ENCODE assay signal across 20 cellular contexts in genomic region chr5:57338849-57339340, GRCh38.
DNase-seq lines count a peak whose midpoint lies in the region; ATAC-seq, FAIRE-seq and TF ChIP-seq lines count a peak whose summit lies in the region.
"Had no signal": no experiment of that assay in that cellular context is flagged by ENCODE, and none has a peak within 500 bp of the region (broad histone marks: within the 10 kb centered on the region; RNA-seq: fewer than 3 reads in every experiment).

No MANE protein-coding gene starts in this region.

- 0 out of 3 replicates have a peak overlapping the region, but pooled peaks have one; percentile 15 for H2BK15ac ChIP-seq in IMR-90 (ENCODE audit: low read depth, low read length)

- H2AK9ac ChIP-seq in IMR-90 (replicated peaks; ENCODE audit: low read depth, low read length, poor library complexity), result no peak overlapping the region

- no peak overlapping the region for H3K27ac Mint-ChIP-seq in chondrocyte (ENCODE audit: unreplicated experiment)
- H3K27ac Mint-ChIP-seq in T-cell, result no peak overlapping the region
- H3K27ac Mint-ChIP-seq: B cell, T-helper 17 cell had no signal

- no peak for TF ChIP-seq EP300 in A549 (IDR thresholded peaks at IDR 0.05)

- H3K4me1 Mint-ChIP-seq in chondrocyte (ENCODE audit: low read depth) (peaks cover 3% of the 10 kb centered on the region), T-cell (no peaks in the 10 kb centered on the region)
- H3K4me1 Mint-ChIP-seq: B cell, T-helper 17 cell had no signal

- CTCF ChIA-PET in A549 (lab: Yijun Ruan, JAX) (interaction anchor here (0.7 to 1.5 kb wide), 10 partner anchors 10 to 1511 kb away, joined by 3 to 4 read pairs (median 3); no protein-coding TSS in a partner anchor), IMR-90 (lab: Yijun Ruan, JAX) (interaction anchor here (0.6 to 1.0 kb wide), 3 partner anchors 10 to 131 kb away, joined by 3 to 7 read pairs (median 6); no protein-coding TSS in a partner anchor), T-cell (lab: Charles Lee) (interaction anchor here (0.6 to 1.2 kb wide), 6 partner anchors 9 to 900 kb away, joined by 3 to 5 read pairs (median 4); no protein-coding TSS in a partner anchor)

- in situ Hi-C loops in IMR-90 (cut with MboI; ENCODE audit: low sequenced_read_pairs), result no loop called here

- H3K14ac ChIP-seq in IMR-90 (replicated peaks; ENCODE audit: low read depth, low read length) (0 out of 2 replicates have a peak overlapping the region, but pooled peaks have one; percentile 14), trophoblast cell (ENCODE audit: low read length) (no peak overlapping the region)

- 59% methylated on average over 3 of the region's 3 CpGs for WGBS in A549 (ENCODE audit: missing lambda C conversion rate)
- no CpG with 5 or more reads among the region's 3 CpGs for WGBS in IMR-90 (ENCODE audit: extremely low coverage in 2 of 2, insufficient read length in 1 of 2), 2 experiments
- WGBS in trophoblast cell (ENCODE audit: extremely low coverage, insufficient coverage, insufficient read length), result no CpG with 5 or more reads among the region's 3 CpGs

- no peak overlapping the region for H3K56ac ChIP-seq in IMR-90 (ENCODE audit: extremely low read depth, insufficient read depth, low read length)

- no peak for DNase-seq in A549 (ENCODE audit: low read depth in 1 of 2, low spot score in 1 of 2)
- no peak for DNase-seq in IMR-90
- no peak for DNase-seq in trophoblast cell
- DNase-seq in chondrocyte (ENCODE audit: low spot score), result no peak
- no peak for DNase-seq in T-cell
- DNase-seq: DMS153, NCI-H1048, NCI-H1694, NCI-H2029 treated with DMSO at 0.1 percent for 48 hours, NCI-H446 treated with DMSO at 0.1 percent for 48 hours, SIG-M5, T-helper 17 cell had no signal

- H3K4me2 ChIP-seq in A549, result peak overlapping the region; percentile 16; the same call in 1 of the 3 replicates
- H3K4me2 ChIP-seq in IMR-90 (ENCODE audit: low read depth, low read length), result no peak overlapping the region
- no peak overlapping the region for H3K4me2 ChIP-seq in trophoblast cell (ENCODE audit: low read length)
- H3K4me2 ChIP-seq: KMS-11, SK-N-SH had no signal

- peak overlapping the region; percentile 43; the same call in 1 of the 2 replicates for H2AK5ac ChIP-seq in IMR-90 (ENCODE audit: low read depth, low read length)
- no peak overlapping the region for H2AK5ac ChIP-seq in trophoblast cell (ENCODE audit: low read length)

- intact Hi-C loops in IMR-90 (cut with micrococcal nuclease), result no loop called here

- H2BK5ac ChIP-seq in IMR-90 (ENCODE audit: low read depth, low read length, poor library complexity, severe bottlenecking) (no peak overlapping the region), trophoblast cell (ENCODE audit: low read depth, low read length, poor library complexity) (no peak overlapping the region)

- no peak overlapping the region for H4K5ac ChIP-seq in IMR-90 (ENCODE audit: low read depth, low read length)

- no peak for TF ChIP-seq RAD21 in A549 (conservative IDR thresholded peaks at IDR 0.05 in 1 of 2, IDR thresholded peaks at IDR 0.05 in 1 of 2)
- TF ChIP-seq RAD21 in IMR-90 (IDR thresholded peaks at IDR 0.05; ENCODE audit: low read length), result no peak

- H3K9ac ChIP-seq in IMR-90 (ENCODE audit: low read depth, low read length), result no peak overlapping the region
- H3K9ac ChIP-seq in trophoblast cell (ENCODE audit: low read length), result no peak overlapping the region
- H3K9ac ChIP-seq: KMS-11, SK-N-SH had no signal

- H3K23ac ChIP-seq in IMR-90 (ENCODE audit: low read depth, low read length) (no peak overlapping the region), trophoblast cell (ENCODE audit: low read length) (no peak overlapping the region)

- no peak overlapping the region for H3K4me3 Mint-ChIP-seq in chondrocyte (ENCODE audit: unreplicated experiment)
- H3K4me3 Mint-ChIP-seq in T-cell, result no peak overlapping the region
- H3K4me3 Mint-ChIP-seq: B cell, T-helper 17 cell had no signal

- H3K4me1 ChIP-seq in A549, result peaks cover 46% of the 10 kb centered on the region
- peaks cover 10% of the 10 kb centered on the region for H3K4me1 ChIP-seq in IMR-90 (ENCODE audit: control insufficient read depth, insufficient read depth, low read length)
- H3K4me1 ChIP-seq in trophoblast cell (ENCODE audit: control insufficient read depth in 1 of 2, insufficient read depth in 2 of 2, low read length in 2 of 2), result no peaks in the 10 kb centered on the region

- no peak for TF ChIP-seq POLR2A in A549 (IDR thresholded peaks at IDR 0.05; ENCODE audit: low read length)
- no peak for TF ChIP-seq POLR2A in IMR-90 (IDR thresholded peaks at IDR 0.05; ENCODE audit: low read depth, low read length)

- no peak overlapping the region; the same call in 1 of the 2 replicates for H3K4ac ChIP-seq in IMR-90 (ENCODE audit: low read depth, low read length)
- H3K4ac ChIP-seq in trophoblast cell (ENCODE audit: low read depth, low read length), result no peak overlapping the region

- dilution Hi-C loops in IMR-90 (cut with HindIII; ENCODE audit: low sequenced_read_pairs, unreplicated experiment), result no loop called here

- peak overlapping the region; percentile 44 for H2BK120ac ChIP-seq in IMR-90 (ENCODE audit: low read depth, low read length)
- no peak overlapping the region for H2BK120ac ChIP-seq in trophoblast cell (ENCODE audit: insufficient read depth, low read length, poor library complexity)

- H3K18ac ChIP-seq in IMR-90 (ENCODE audit: low read depth, low read length) (peak overlapping the region; percentile 27), trophoblast cell (ENCODE audit: low read length) (no peak overlapping the region)

- H3K9me1 ChIP-seq in IMR-90 (ENCODE audit: insufficient read depth, low read length), result peaks cover 13% of the 10 kb centered on the region

- BruUV-seq in IMR-90 (replicated peaks; lab: Mats Ljungman, UMichigan), result no TSS peak

- POLR2A ChIA-PET in A549 (lab: Yijun Ruan, JAX) (no interaction called here), IMR-90 (lab: Charles Lee; ENCODE audit: unreplicated experiment) (no interaction called here), T-cell (lab: Charles Lee) (interaction anchor here in 1 of 2 donors (0.6 kb wide), 1 partner anchor 739 kb away, joined by 8 read pairs; no protein-coding TSS in a partner anchor)

- no peak overlapping the region for H2BK12ac ChIP-seq in trophoblast cell (ENCODE audit: low read length)

- no peak for TF ChIP-seq CTCF in A549 (IDR thresholded peaks at IDR 0.05)
- TF ChIP-seq CTCF in IMR-90 (conservative IDR thresholded peaks at IDR 0.05; ENCODE audit: low read depth, low read length), result no peak
- no peak for TF ChIP-seq CTCF in VCaP (conservative IDR thresholded peaks at IDR 0.05)
- no peak for TF ChIP-seq CTCF in chondrocyte (IDR thresholded peaks at IDR 0.05)

- H3K9me3 ChIP-seq in A549 (no peaks in the 10 kb centered on the region), IMR-90 (ENCODE audit: control insufficient read depth, insufficient read depth, low read length) (no peaks in the 10 kb centered on the region), trophoblast cell (ENCODE audit: insufficient read depth, low read depth, low read length) (no peaks in the 10 kb centered on the region)
- H3K9me3 ChIP-seq: SK-N-SH had no signal

- H3K79me1 ChIP-seq in IMR-90 (ENCODE audit: low read depth in 1 of 2, low read length in 2 of 2), result no peaks in the 10 kb centered on the region
- H3K79me1 ChIP-seq in trophoblast cell (ENCODE audit: low read length), result no peaks in the 10 kb centered on the region

- ATAC-seq in A549, result no peak
- no peak for ATAC-seq in IMR-90 (ENCODE audit: low read depth)
- ATAC-seq in HG03457 (IDR thresholded peaks at IDR 0.05; ENCODE audit: unreplicated experiment), result no peak
- no peak for ATAC-seq in T-cell (replicated peaks in 1 of 4)
- ATAC-seq: T-helper 17 cell had no signal

- no peak overlapping the region for H4K12ac ChIP-seq in trophoblast cell (ENCODE audit: low read depth, low read length)

- H3K27ac ChIP-seq in A549, result peak overlapping the region in 1 of 2 experiments; percentile 27; a peak in 1 of 6 replicates
- H3K27ac ChIP-seq in IMR-90 (ENCODE audit: insufficient read depth, low read length), result no peak overlapping the region
- H3K27ac ChIP-seq in VCaP, result peak overlapping the region; percentile 34
- no peak overlapping the region for H3K27ac ChIP-seq in trophoblast cell (ENCODE audit: low read depth, low read length)
- H3K27ac ChIP-seq: C4-2B, KMS-11 had no signal

- H4K8ac ChIP-seq in IMR-90 (ENCODE audit: low read depth in 2 of 2, low read length in 2 of 2), result no peak overlapping the region
- no peak overlapping the region for H4K8ac ChIP-seq in trophoblast cell (ENCODE audit: low read depth, low read length)

- H3K27me3 ChIP-seq in IMR-90 (ENCODE audit: control insufficient read depth, insufficient read depth, low read length) (no peaks in the 10 kb centered on the region), trophoblast cell (ENCODE audit: insufficient read depth, low read length) (no peaks in the 10 kb centered on the region)

- H2AFZ ChIP-seq in IMR-90 (replicated peaks; ENCODE audit: low read length, poor library complexity) (no peak overlapping the region), trophoblast cell (ENCODE audit: insufficient read depth, low read length, poor library complexity) (peak overlapping the region; percentile 50)

- H3K36me3 Mint-ChIP-seq in chondrocyte (ENCODE audit: low read depth) (no peaks in the 10 kb centered on the region), T-cell (no peaks in the 10 kb centered on the region)

- H4K20me1 ChIP-seq in IMR-90 (ENCODE audit: insufficient read depth, low read length), result no peaks in the 10 kb centered on the region

- no peak overlapping the region for H3K4me3 ChIP-seq in A549
- no peak overlapping the region for H3K4me3 ChIP-seq in IMR-90 (ENCODE audit: insufficient read depth, low read depth, low read length)
- no peak overlapping the region for H3K4me3 ChIP-seq in trophoblast cell (ENCODE audit: low read depth, low read length)

- no peaks in the 10 kb centered on the region for H3K27me3 Mint-ChIP-seq in chondrocyte (ENCODE audit: low read depth)
- peaks cover 0 to 2% of the 10 kb centered on the region in 2 donors for H3K27me3 Mint-ChIP-seq in T-cell

- 0 out of 2 replicates have a peak overlapping the region, but pooled peaks have one; percentile 2 for H2BK20ac ChIP-seq in IMR-90 (ENCODE audit: low read depth, low read length)

- H3K79me2 ChIP-seq in trophoblast cell (ENCODE audit: control insufficient read depth, insufficient read depth, low read length, poor library complexity), result no peaks in the 10 kb centered on the region

- no peaks in the 10 kb centered on the region for H3K36me3 ChIP-seq in IMR-90 (ENCODE audit: control insufficient read depth, insufficient read depth, low read length)
- no peaks in the 10 kb centered on the region for H3K36me3 ChIP-seq in trophoblast cell (ENCODE audit: control insufficient read depth in 1 of 2, insufficient read depth in 2 of 2, low read length in 2 of 2)

- H4K91ac ChIP-seq in IMR-90 (ENCODE audit: insufficient read depth, low read depth, low read length), result no peak overlapping the region
- H4K91ac ChIP-seq in trophoblast cell (ENCODE audit: low read depth, low read length), result no peak overlapping the region

- no peaks in the 10 kb centered on the region for H3K9me3 Mint-ChIP-seq in chondrocyte (ENCODE audit: low read depth)
- H3K9me3 Mint-ChIP-seq in T-cell, result no peaks in the 10 kb centered on the region

- FAIRE-seq in A549 (lab: Jason Lieb, UNC), result no peak
- FAIRE-seq: A204.1, RCC 7860 had no signal

TF ChIP-seq in A549, 52 proteins besides CTCF, POLR2A, EP300 and RAD21 (continues in another document):
- TF ChIP-seq HEYL (CRISPR knock-in tag; IDR thresholded peaks at IDR 0.05), result no peak

TF ChIP-seq in IMR-90, 13 proteins besides CTCF, POLR2A, EP300 and RAD21 (continues in another document):
- no peak for TF ChIP-seq RFX5 (IDR thresholded peaks at IDR 0.05; ENCODE audit: low read depth, low read length)
